8 cellular contexts compared by ENCODE assay signal in genomic region chr19:44753619-44753931, GRCh38. TPM values are rescaled to one million over a fixed set of nuclear protein-coding genes. Genes with fewer than 3 reads are reported as not detected.
DNase-seq lines count a peak whose midpoint lies in the region; ATAC-seq and TF ChIP-seq lines count a peak whose summit lies in the region.

No MANE protein-coding gene starts in this region.

- peaks cover 12% of the 10 kb centered on the region for H3F3A ChIP-seq in OCI-LY1 (ENCODE audit: insufficient read depth, low read length)
- no peaks in the 10 kb centered on the region for H3F3A ChIP-seq in neural cell (ENCODE audit: insufficient read depth, low read length, poor library complexity, severe bottlenecking)

- no peaks in the 10 kb centered on the region for H4K20me1 ChIP-seq in OCI-LY1 (ENCODE audit: insufficient read depth, low read length)
- no peaks in the 10 kb centered on the region for H4K20me1 ChIP-seq in neural cell (ENCODE audit: insufficient read depth)

- no peak for ATAC-seq in GM19351 (IDR thresholded peaks at IDR 0.05; ENCODE audit: unreplicated experiment)

- TF ChIP-seq CTCF in C4-2B (conservative IDR thresholded peaks at IDR 0.05) (no peak), OCI-LY1 (IDR thresholded peaks at IDR 0.05; ENCODE audit: low read length) (no peak), neural cell (IDR thresholded peaks at IDR 0.05; ENCODE audit: poor library complexity, severe bottlenecking) (no peak)

- H3K9me3 ChIP-seq in OCI-LY1 (ENCODE audit: low read length) (no peaks in the 10 kb centered on the region), neural cell (ENCODE audit: low read length) (no peaks in the 10 kb centered on the region)

- H3K27ac ChIP-seq in C4-2B (peak overlapping the region; percentile 72), OCI-LY1 (ENCODE audit: low read depth, low read length, poor library complexity, severe bottlenecking) (peak overlapping the region; percentile 95), neural cell (ENCODE audit: low read length) (no peak overlapping the region)

- peak overlapping the region; percentile 62 for H3K4me3 ChIP-seq in OCI-LY1 (ENCODE audit: low read depth, low read length, poor library complexity, severe bottlenecking)
- H3K4me3 ChIP-seq in neural cell (ENCODE audit: low read length): peak overlapping the region; percentile 33

- DNase-seq in effector CD8-positive, alpha-beta T cell (lab: John Stamatoyannopoulos, UW): peak; percentile 38
- no peak for DNase-seq in HCEC 1CT
- DNase-seq in medulla oblongata (ENCODE audit: extremely low spot score): no peak
- no peak for DNase-seq in NCI-H1930 (lab: John Stamatoyannopoulos, UW)

- no peaks in the 10 kb centered on the region for H3K27me3 ChIP-seq in OCI-LY1 (ENCODE audit: insufficient read depth, low read length)
- peaks cover 90% of the 10 kb centered on the region for H3K27me3 ChIP-seq in neural cell (ENCODE audit: insufficient read depth, low read depth, low read length)

- TF ChIP-seq RAD21 in neural cell (conservative IDR thresholded peaks at IDR 0.05): no peak

- H3K36me3 ChIP-seq in OCI-LY1 (ENCODE audit: insufficient read depth, low read length): peaks cover 24% of the 10 kb centered on the region
- no peaks in the 10 kb centered on the region for H3K36me3 ChIP-seq in neural cell (ENCODE audit: insufficient read depth, low read length)

- H2AFZ ChIP-seq in OCI-LY1 (ENCODE audit: low read length): no peak overlapping the region
- no peak overlapping the region for H2AFZ ChIP-seq in neural cell (ENCODE audit: low read depth, low read length)

- H3K4me2 ChIP-seq in OCI-LY1 (ENCODE audit: low read length) (peak overlapping the region; percentile 89), neural cell (ENCODE audit: low read length) (no peak overlapping the region)

- TF ChIP-seq EP300 in neural cell (conservative IDR thresholded peaks at IDR 0.05; ENCODE audit: poor library complexity, severe bottlenecking): no peak

- H3K9me2 ChIP-seq in OCI-LY1 (ENCODE audit: low read depth, low read length): no peaks in the 10 kb centered on the region
- H3K9me2 ChIP-seq in neural cell (ENCODE audit: insufficient read depth, low read length): no peaks in the 10 kb centered on the region

- peaks cover 57% of the 10 kb centered on the region for H3K4me1 ChIP-seq in OCI-LY1 (ENCODE audit: insufficient read depth, low read length, severe bottlenecking)

- H3K9ac ChIP-seq in OCI-LY1 (ENCODE audit: low read length): peak overlapping the region; percentile 71
- no peak overlapping the region for H3K9ac ChIP-seq in neural cell (ENCODE audit: low read length)

- no peaks in the 10 kb centered on the region for H3K79me2 ChIP-seq in OCI-LY1 (ENCODE audit: insufficient read depth, low read length)
- H3K79me2 ChIP-seq in neural cell (replicated peaks; ENCODE audit: insufficient read depth, low read length): no peaks in the 10 kb centered on the region

TF ChIP-seq in neural cell, 6 proteins besides CTCF, POLR2A, EP300 and RAD21:
- TF ChIP-seq EZH2 (IDR thresholded peaks at IDR 0.05; ENCODE audit: borderline replicate concordance, insufficient read depth, low read length, poor library complexity, severe bottlenecking): no peak
- no peak for TF ChIP-seq MXI1 (conservative IDR thresholded peaks at IDR 0.05; ENCODE audit: poor library complexity, severe bottlenecking)
- no peak for TF ChIP-seq TAF1 (IDR thresholded peaks at IDR 0.05; ENCODE audit: low read depth)
- no peak for TF ChIP-seq REST (IDR thresholded peaks at IDR 0.05; ENCODE audit: borderline replicate concordance)
- TF ChIP-seq POLR2AphosphoS5 (IDR thresholded peaks at IDR 0.05): no peak
- TF ChIP-seq SMC3 (conservative IDR thresholded peaks at IDR 0.05; ENCODE audit: poor library complexity): no peak
TF ChIP-seq in neural cell: peak in this region for 0.

RNA-seq across cellular contexts. Expression of gene BCL3, which starts 5.1 kb away (rescaled TPM):
- 0.48 and 1.6 TPM in 2 replicates for polyA plus RNA-seq in neural cell
- polyA minus RNA-seq in neural cell: not detected in 2 replicates

RNA-seq across cellular contexts. Expression of gene CBLC, which starts 24.1 kb away (rescaled TPM):
- not detected in 2 replicates for polyA plus RNA-seq in neural cell
- polyA minus RNA-seq in neural cell: not detected in 2 replicates

RNA-seq across cellular contexts. Expression of gene CEACAM16, which starts 54.6 kb away (rescaled TPM):
- polyA plus RNA-seq in neural cell: not detected in 2 replicates
- not detected in 2 replicates for polyA minus RNA-seq in neural cell

RNA-seq across cellular contexts. Expression of gene BCAM, which starts 55.3 kb away (rescaled TPM):
- 0.54 and 0.68 TPM in 2 replicates for polyA plus RNA-seq in neural cell
- polyA minus RNA-seq in neural cell: 1.2 and 1.9 TPM in 2 replicates
